Comparison of ENCODE assay signal across 8 cellular contexts in genomic region chr14:63726499-63726898, GRCh38. TPM values are rescaled to one million over a fixed set of nuclear protein-coding genes. Genes with fewer than 3 reads are reported as not detected.
A peak's percentile ranks its signal among the peaks of the same experiment; 100 is the strongest.
DNase-seq lines count a peak whose midpoint lies in the region; ATAC-seq and TF ChIP-seq lines count a peak whose summit lies in the region.

No MANE protein-coding gene starts in this region.

- intact Hi-C loops in Caco-2 (cut with micrococcal nuclease; ENCODE audit: unreplicated experiment), result loop anchor here (2.0 to 5.0 kb wide), 3 partner anchors 49 to 184 kb away; partner anchors contain the start of genes PPP2R5E and WDR89

- POLR2A ChIA-PET in Caco-2 (lab: Charles Lee), result interaction anchor here (1.1 kb wide), 1 partner anchor 84 kb away, joined by 9 read pairs; the partner anchor contains the start of gene WDR89

- no peaks in the 10 kb centered on the region for H3K9me3 ChIP-seq in Caco-2
- H3K9me3 ChIP-seq in endocrine pancreas (ENCODE audit: control insufficient read depth, low read length), result no peaks in the 10 kb centered on the region

- H3K27ac Mint-ChIP-seq in Caco-2 (ENCODE audit: unreplicated experiment) (peak overlapping the region; percentile 95), osteocyte (ENCODE audit: unreplicated experiment) (peak overlapping the region; percentile 96)

- no peak overlapping the region for H3K9ac ChIP-seq in endocrine pancreas (ENCODE audit: control insufficient read depth, insufficient read depth, low read length)

- peak overlapping the region; percentile 89 for H3K4me3 ChIP-seq in Caco-2 (ENCODE audit: low read depth, low read length)
- H3K4me3 ChIP-seq in endocrine pancreas (ENCODE audit: control insufficient read depth, insufficient read depth, low read length), result peak overlapping the region; percentile 97

- H3K9me3 Mint-ChIP-seq in Caco-2 (ENCODE audit: unreplicated experiment) (no peaks in the 10 kb centered on the region), osteocyte (ENCODE audit: unreplicated experiment) (no peaks in the 10 kb centered on the region)

- in situ Hi-C loops in ACHN (cut with HindIII; ENCODE audit: low pct_ligation_motif_present, low pct_unique_long_range_greater_than_20kb, low sequenced_read_pairs), result no loop called here

- H3K36me3 ChIP-seq in Caco-2 (ENCODE audit: control insufficient read depth, insufficient read depth, low read length) (no peaks in the 10 kb centered on the region), endocrine pancreas (ENCODE audit: control insufficient read depth, insufficient read depth, low read length) (no peaks in the 10 kb centered on the region)

- H3K4me1 Mint-ChIP-seq in Caco-2 (ENCODE audit: low read depth, unreplicated experiment) (peaks cover 23% of the 10 kb centered on the region), osteocyte (ENCODE audit: unreplicated experiment) (peaks cover 27% of the 10 kb centered on the region)

- CTCF ChIA-PET in Caco-2 (lab: Charles Lee), result no interaction called here

- peaks cover 6% of the 10 kb centered on the region for H3K4me1 ChIP-seq in Caco-2
- H3K4me1 ChIP-seq in endocrine pancreas (ENCODE audit: control insufficient read depth, insufficient read depth, low read length), result peaks cover 9% of the 10 kb centered on the region

- no peak for ATAC-seq in GM21390 (IDR thresholded peaks at IDR 0.05; ENCODE audit: unreplicated experiment)
- no peak for ATAC-seq in HG03354 (IDR thresholded peaks at IDR 0.05; ENCODE audit: poor library complexity, severe bottlenecking, unreplicated experiment)
- no peak for ATAC-seq in HG03045 (IDR thresholded peaks at IDR 0.05; ENCODE audit: unreplicated experiment)

- H3K4me3 Mint-ChIP-seq in Caco-2 (ENCODE audit: unreplicated experiment), result peak overlapping the region; percentile 97
- peak overlapping the region; percentile 96 for H3K4me3 Mint-ChIP-seq in osteocyte (ENCODE audit: unreplicated experiment)

- H3K36me3 Mint-ChIP-seq in Caco-2 (ENCODE audit: insufficient read depth, unreplicated experiment) (peaks cover 11% of the 10 kb centered on the region), osteocyte (ENCODE audit: unreplicated experiment) (peaks cover 2% of the 10 kb centered on the region)

- H3K27me3 Mint-ChIP-seq in Caco-2 (ENCODE audit: insufficient read depth, unreplicated experiment) (no peaks in the 10 kb centered on the region), osteocyte (ENCODE audit: unreplicated experiment) (peaks cover 5% of the 10 kb centered on the region)

- TF ChIP-seq CTCF in Caco-2 (IDR thresholded peaks at IDR 0.05; ENCODE audit: insufficient read depth in 1 of 2, low read depth in 1 of 2, low read length in 1 of 2, severe bottlenecking in 1 of 2, unreplicated experiment in 1 of 2) (no peak), osteocyte (IDR thresholded peaks at IDR 0.05) (no peak)

- BruUV-seq in Caco-2 (replicated peaks; lab: Mats Ljungman, UMichigan), result TSS peak; percentile 56

- H3K27me3 ChIP-seq in Caco-2 (replicated peaks; ENCODE audit: control insufficient read depth, insufficient read depth, low read length), result no peaks in the 10 kb centered on the region
- H3K27me3 ChIP-seq in endocrine pancreas (ENCODE audit: control insufficient read depth, insufficient read depth, low read length), result no peaks in the 10 kb centered on the region

- DNase-seq in Caco-2 (no peak), NAMALWA (ENCODE audit: low spot score) (peak; percentile 35), osteocyte (ENCODE audit: extremely low spot score, unreplicated experiment) (no peak), ACHN (no peak)

RNA-seq across cellular contexts. Expression of gene SGPP1, which starts 1.4 kb away (rescaled TPM):
- total RNA-seq in Caco-2 (2022), result 15.2 and 16.9 TPM in 2 replicates
- 19.8 and 21.6 TPM in 2 replicates for total RNA-seq in osteocyte
